Comparison of ENCODE assay signal across 29 cellular contexts in genomic region chrX:23838953-23839352, GRCh38. TPM values are rescaled to one million over a fixed set of nuclear protein-coding genes. Genes with fewer than 3 reads are reported as not detected.
A peak's percentile ranks its signal among the peaks of the same experiment; 100 is the strongest.
DNase-seq lines count a peak whose midpoint lies in the region; ATAC-seq and TF ChIP-seq lines count a peak whose summit lies in the region.
"Had no signal": no experiment of that assay in that cellular context is flagged by ENCODE, and none has a peak within 500 bp of the region (broad histone marks: within the 10 kb centered on the region; RNA-seq: fewer than 3 reads in every experiment).

No MANE protein-coding gene starts in this region.

- DNase-seq in Right ventricle myocardium superior: no peak
- no peak for DNase-seq in right cardiac atrium
- DNase-seq in NCI-H69 (lab: John Stamatoyannopoulos, UW): peak; percentile 24
- DNase-seq in endodermal cell: no peak
- no peak for DNase-seq in foreskin melanocyte
- DNase-seq in activated naive CD8-positive, alpha-beta T cell treated with anti-CD3 and anti-CD28 coated beads, Interleukin-2, amount 50 U/mL, for 24 hours: no peak
- DNase-seq: activated CD4-positive, alpha-beta T cell treated with anti-CD3 and anti-CD28 coated beads, Interleukin-2, amount 50 U/mL, for 1 hour; activated T-cell treated with anti-CD3 and anti-CD28 coated beads, Interleukin-2, amount 50 U/mL, for 4 hours; CD8-positive, alpha-beta T cell; dermis blood vessel endothelial cell; esophagus squamous epithelium; H9; KG1; mesenchymal stem cell; naive B cell; NCI-H1048; NCI-H187; NCI-H524 treated with DMSO at 0.1 percent for 48 hours; occipital lobe; psoas muscle; stimulated activated CD4-positive, alpha-beta T cell treated with anti-CD3 and anti-CD28 coated beads, Interleukin-15, amount 100 ng/mL, for 24 hours; stimulated activated naive CD8-positive, alpha-beta T cell treated with anti-CD3 and anti-CD28 coated beads, Interleukin-15, Interleukin-2, amounts not matched to agents 100 U/mL and 50 U/mL, for 24 hours; uterus had no signal

- no peaks in the 10 kb centered on the region for H3K9me3 ChIP-seq in right cardiac atrium (ENCODE audit: control insufficient read depth, low read length)
- no peaks in the 10 kb centered on the region for H3K9me3 ChIP-seq in endodermal cell (ENCODE audit: control insufficient read depth, low read length)
- H3K9me3 ChIP-seq: esophagus squamous epithelium, psoas muscle, thoracic aorta, uterus had no signal

- intact Hi-C loops in Right ventricle myocardium superior (cut with DNase I): no loop called here
- intact Hi-C loops in right cardiac atrium (cut with DNase I): no loop called here

- no peak overlapping the region for H3K9ac ChIP-seq in endodermal cell (ENCODE audit: extremely low read depth, low read length, poor library complexity, severe bottlenecking)

- no peaks in the 10 kb centered on the region for H3K27me3 Mint-ChIP-seq in endodermal cell (ENCODE audit: insufficient read depth)
- no peaks in the 10 kb centered on the region for H3K27me3 Mint-ChIP-seq in activated naive CD8-positive, alpha-beta T cell treated with anti-CD3 and anti-CD28 coated beads, Interleukin-2, amount 50 U/mL, for 24 hours
- H3K27me3 Mint-ChIP-seq: central memory CD8-positive, alpha-beta T cell; naive B cell had no signal

- TF ChIP-seq CTCF in endodermal cell (conservative IDR thresholded peaks at IDR 0.05): no peak

- no peaks in the 10 kb centered on the region for H3K27me3 ChIP-seq in right cardiac atrium (ENCODE audit: control insufficient read depth, insufficient read depth)
- no peaks in the 10 kb centered on the region for H3K27me3 ChIP-seq in endodermal cell (ENCODE audit: control insufficient read depth, insufficient read depth, low read length, poor library complexity, severe bottlenecking)
- H3K27me3 ChIP-seq: esophagus squamous epithelium, uterus had no signal

- H3K27ac Mint-ChIP-seq in endodermal cell: peak overlapping the region; percentile 77
- H3K27ac Mint-ChIP-seq in activated naive CD8-positive, alpha-beta T cell treated with anti-CD3 and anti-CD28 coated beads, Interleukin-2, amount 50 U/mL, for 24 hours: no peak overlapping the region
- H3K27ac Mint-ChIP-seq: CD8-positive, alpha-beta T cell; naive B cell had no signal

- H3K4me1 ChIP-seq in right cardiac atrium (ENCODE audit: control insufficient read depth, insufficient read depth, low read length) (no peaks in the 10 kb centered on the region), endodermal cell (ENCODE audit: control insufficient read depth, insufficient read depth, low read length) (no peaks in the 10 kb centered on the region)
- H3K4me1 ChIP-seq: psoas muscle, uterus had no signal

- H3K27ac ChIP-seq in right cardiac atrium (ENCODE audit: low read length) (no peak overlapping the region), endodermal cell (ENCODE audit: low read depth, low read length) (no peak overlapping the region)
- H3K27ac ChIP-seq: psoas muscle, thoracic aorta, uterus, VCaP had no signal

- H3K36me3 Mint-ChIP-seq in endodermal cell (ENCODE audit: low read depth): peaks cover 37% of the 10 kb centered on the region
- H3K36me3 Mint-ChIP-seq in activated naive CD8-positive, alpha-beta T cell treated with anti-CD3 and anti-CD28 coated beads, Interleukin-2, amount 50 U/mL, for 24 hours (ENCODE audit: low read depth): no peaks in the 10 kb centered on the region

- no peak overlapping the region for H3K4me3 ChIP-seq in right cardiac atrium (ENCODE audit: low read length)
- no peak overlapping the region for H3K4me3 ChIP-seq in endodermal cell (ENCODE audit: low read length)
- H3K4me3 ChIP-seq: esophagus squamous epithelium, psoas muscle, thoracic aorta, uterus had no signal

- WGBS in right cardiac atrium: 68% methylated on average over 1 of the region's 1 CpG
- 82% methylated on average over 1 of the region's 1 CpG; no CpG with 5 or more reads in 1 of the 2 experiments for WGBS in endodermal cell (ENCODE audit: insufficient coverage in 1 of 2, insufficient read length in 1 of 2), 2 experiments

- peaks cover 20% of the 10 kb centered on the region for H3K4me1 Mint-ChIP-seq in endodermal cell
- H3K4me1 Mint-ChIP-seq in activated naive CD8-positive, alpha-beta T cell treated with anti-CD3 and anti-CD28 coated beads, Interleukin-2, amount 50 U/mL, for 24 hours: no peaks in the 10 kb centered on the region
- H3K4me1 Mint-ChIP-seq: central memory CD8-positive, alpha-beta T cell had no signal

- ATAC-seq in Right ventricle myocardium superior (ENCODE audit: poor library complexity) (peak; percentile 15), right cardiac atrium (no peak), HG03442 (IDR thresholded peaks at IDR 0.05; ENCODE audit: unreplicated experiment) (no peak), GM18858 (IDR thresholded peaks at IDR 0.05; ENCODE audit: unreplicated experiment) (no peak)
- ATAC-seq in activated naive CD8-positive, alpha-beta T cell treated with anti-CD3 and anti-CD28 coated beads, Interleukin-2, amount 50 U/mL, for 24 hours: no peak
- ATAC-seq: activated T-cell treated with anti-CD3 and anti-CD28 coated beads, Interleukin-2, amount 50 U/mL, for 4 hours; CD8-positive, alpha-beta T cell; psoas muscle; SK-N-SH treated with all-trans-retinoic acid at 6 μM for 48 hours; stimulated activated naive CD8-positive, alpha-beta T cell treated with anti-CD3 and anti-CD28 coated beads, Interleukin-15, Interleukin-2, amounts not matched to agents 100 U/mL and 50 U/mL, for 24 hours had no signal

- no peaks in the 10 kb centered on the region for H3K36me3 ChIP-seq in endodermal cell (ENCODE audit: control insufficient read depth, insufficient read depth, low read length)
- H3K36me3 ChIP-seq: esophagus squamous epithelium, thoracic aorta, uterus had no signal

- no peak overlapping the region for H3K4me3 Mint-ChIP-seq in endodermal cell
- H3K4me3 Mint-ChIP-seq in activated naive CD8-positive, alpha-beta T cell treated with anti-CD3 and anti-CD28 coated beads, Interleukin-2, amount 50 U/mL, for 24 hours: no peak overlapping the region
- H3K4me3 Mint-ChIP-seq: activated T-cell treated with anti-CD3 and anti-CD28 coated beads, Interleukin-2, amount 50 U/mL, for 4 hours; CD8-positive, alpha-beta T cell; central memory CD8-positive, alpha-beta T cell; H9 had no signal

- H3K9me3 Mint-ChIP-seq in endodermal cell: peaks cover 7% of the 10 kb centered on the region
- no peaks in the 10 kb centered on the region for H3K9me3 Mint-ChIP-seq in activated naive CD8-positive, alpha-beta T cell treated with anti-CD3 and anti-CD28 coated beads, Interleukin-2, amount 50 U/mL, for 24 hours
- H3K9me3 Mint-ChIP-seq: activated T-cell treated with anti-CD3 and anti-CD28 coated beads, Interleukin-2, amount 50 U/mL, for 4 hours; CD8-positive, alpha-beta T cell; central memory CD8-positive, alpha-beta T cell; H9; naive B cell had no signal

RNA-seq across cellular contexts. Expression of gene SAT1, which starts 56.0 kb away (rescaled TPM):
- total RNA-seq in Right ventricle myocardium superior (111 TPM), right cardiac atrium (100 to 1,000 TPM; 275 to 486 (median 317) TPM), endodermal cell (100 to 1,000 TPM in 1 of 2 donors, 10 to 100 TPM in 1; 63.4 to 118 TPM)
- polyA plus RNA-seq in right cardiac atrium: 523 TPM
- polyA plus RNA-seq in endodermal cell (2013, experiment 1 of 2): 72.8 TPM
- polyA plus RNA-seq in endodermal cell (2013, experiment 2 of 2): 67.6 TPM
